26 cellular contexts compared by ENCODE assay signal in the genomic region with DNA sequence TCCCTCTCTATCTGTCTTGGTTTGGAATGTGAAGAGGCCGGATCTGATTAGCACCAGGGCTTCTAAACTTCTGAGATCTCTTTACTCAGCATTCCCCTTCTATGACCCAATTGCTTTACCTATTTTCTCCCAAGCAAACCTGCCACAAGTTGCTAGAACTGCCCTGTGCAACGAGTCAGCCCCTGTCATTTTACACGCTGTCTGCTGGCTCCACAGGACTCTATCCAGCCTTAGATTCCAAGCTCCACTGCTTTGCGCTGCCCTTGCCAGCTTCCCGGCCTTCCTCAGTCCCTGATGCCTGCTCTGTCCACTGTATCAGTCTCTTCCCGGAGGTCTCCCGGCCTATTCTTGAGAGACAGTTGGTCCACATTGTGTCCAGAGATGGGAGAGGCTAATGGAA. TPM values are rescaled to one million over a fixed set of nuclear protein-coding genes. Genes with fewer than 3 reads are reported as not detected.
DNase-seq lines count a peak whose midpoint lies in the region; ATAC-seq, FAIRE-seq and TF ChIP-seq lines count a peak whose summit lies in the region.
"Had no signal": no experiment of that assay in that cellular context is flagged by ENCODE, and none has a peak within 500 bp of the region (broad histone marks: within the 10 kb centered on the region; RNA-seq: fewer than 3 reads in every experiment).

No MANE protein-coding gene starts in this region.

- no peak overlapping the region for H3K56ac ChIP-seq in H1 (replicated peaks; ENCODE audit: insufficient read length, low read depth, low read length)

- H3K79me1 ChIP-seq in H1 (ENCODE audit: low read depth, low read length): no peaks in the 10 kb centered on the region

- no peak overlapping the region for H2BK5ac ChIP-seq in H1 (ENCODE audit: low read depth, low read length)

- no peak overlapping the region for H3K4ac ChIP-seq in H1 (replicated peaks; ENCODE audit: insufficient read length, low read depth, low read length)

- H3K4me1 ChIP-seq in SK-N-SH (ENCODE audit: control insufficient read depth in 1 of 2, insufficient read depth in 2 of 2, low read depth in 1 of 2, low read length in 1 of 2) (no peaks in the 10 kb centered on the region), Panc1 (ENCODE audit: control insufficient read depth, insufficient read depth, low read length) (no peaks in the 10 kb centered on the region), H1 (replicated peaks in 1 of 4; ENCODE audit: control insufficient read depth in 3 of 4, insufficient read depth in 4 of 4, low read length in 3 of 4) (no peaks in the 10 kb centered on the region), neuron (ENCODE audit: insufficient read depth, low read length) (no peaks in the 10 kb centered on the region), tibial nerve (no peaks in the 10 kb centered on the region)
- H3K4me1 ChIP-seq: HAP-1 had no signal

- H3K18ac ChIP-seq in H1 (ENCODE audit: extremely low read depth, low read length): no peak overlapping the region

- no peak overlapping the region for H3K14ac ChIP-seq in H1 (ENCODE audit: insufficient read length)

- WGBS in SK-N-SH (ENCODE audit: low lambda C conversion rate): 91% methylated on average over 7 of the region's 7 CpGs
- 92% methylated on average over 7 of the region's 7 CpGs; no CpG with 5 or more reads in 1 of the 2 experiments for WGBS in H1 (ENCODE audit: extremely low coverage in 1 of 2, insufficient coverage in 1 of 2, insufficient read length in 1 of 2, insufficient replicate concordance in 2 of 2, low coverage in 1 of 2, low lambda C conversion rate in 2 of 2, missing lambda C conversion rate in 1 of 2), 2 experiments
- 79 to 86% methylated on average over 7 of the region's 7 CpGs for WGBS in tibial nerve, 2 donors

- no peaks in the 10 kb centered on the region for H3K9me3 ChIP-seq in SK-N-SH
- no peaks in the 10 kb centered on the region for H3K9me3 ChIP-seq in Panc1 (ENCODE audit: control insufficient read depth, insufficient read depth, low read depth, low read length)
- H3K9me3 ChIP-seq in H1 (ENCODE audit: insufficient read depth in 2 of 2, low read depth in 1 of 2, low read length in 1 of 2): no peaks in the 10 kb centered on the region
- no peaks in the 10 kb centered on the region for H3K9me3 ChIP-seq in neuron (ENCODE audit: low read length)
- no peaks in the 10 kb centered on the region for H3K9me3 ChIP-seq in tibial nerve
- H3K9me3 ChIP-seq: BLaER1, HAP-1 had no signal

- no peaks in the 10 kb centered on the region for H3K9me2 ChIP-seq in SK-N-SH

- H3K4me2 ChIP-seq in SK-N-SH (no peak overlapping the region), H1 (ENCODE audit: insufficient read depth in 1 of 2, low read depth in 2 of 2, low read length in 2 of 2) (no peak overlapping the region)
- H3K4me2 ChIP-seq: BLaER1 had no signal

- no TSS peak for BruUV-seq in Panc1 (replicated peaks; lab: Mats Ljungman, UMichigan)

- in situ Hi-C loops in Panc1 (cut with HindIII; ENCODE audit: low pct_unique_long_range_greater_than_20kb, low sequenced_read_pairs): no loop called here

- no peaks in the 10 kb centered on the region for H3F3A ChIP-seq in SK-N-SH (replicated peaks; ENCODE audit: insufficient read depth)

- no peaks in the 10 kb centered on the region for H3K79me2 ChIP-seq in SK-N-SH (ENCODE audit: insufficient read depth)
- H3K79me2 ChIP-seq in H1 (ENCODE audit: control insufficient read depth in 1 of 2, insufficient read depth in 2 of 2, low read length in 2 of 2): no peaks in the 10 kb centered on the region

- no peak overlapping the region for H4K91ac ChIP-seq in H1 (replicated peaks; ENCODE audit: insufficient read length, low read length)

- no peak overlapping the region for H2BK120ac ChIP-seq in H1 (replicated peaks; ENCODE audit: low read depth, low read length)

- H3K23ac ChIP-seq in H1 (ENCODE audit: insufficient read length): no peak overlapping the region

- no peak overlapping the region for H4K5ac ChIP-seq in H1 (ENCODE audit: insufficient read length, low read depth, low read length)

- CTCF ChIA-PET in SK-N-SH (lab: Yijun Ruan, JAX) (interaction anchor here (0.7 kb wide), 1 partner anchor 9 kb away, joined by 3 read pairs; no protein-coding TSS in a partner anchor), Panc1 (lab: Charles Lee) (no interaction called here), H1 (lab: Charles Lee; ENCODE audit: partially characterized antibody) (interaction anchor here (0.7 to 2.8 kb wide), 2 partner anchors 9 to 15 kb away, joined by 4 to 8 read pairs; no protein-coding TSS in a partner anchor)

- H2AFZ ChIP-seq in SK-N-SH (ENCODE audit: low read depth): 0 out of 2 replicates have a peak overlapping the region, but pooled peaks have one; percentile 6
- no peak overlapping the region for H2AFZ ChIP-seq in H1 (ENCODE audit: low read length)
- peak overlapping the region; percentile 13 for H2AFZ ChIP-seq in neuron (ENCODE audit: low read depth, low read length)

- DNase-seq in SK-N-SH: no peak
- no peak for DNase-seq in Panc1 (ENCODE audit: low read depth, low spot score)
- DNase-seq in H1 (ENCODE audit: low read depth in 1 of 2, low spot score in 2 of 2): no peak
- no peak for DNase-seq in DMS 273 (lab: John Stamatoyannopoulos, UW; ENCODE audit: unreplicated experiment)
- DNase-seq in tibial nerve (ENCODE audit: low spot score in 2 of 2): no peak
- no peak for DNase-seq in stimulated activated CD4-positive, alpha-beta T cell treated with anti-CD3 and anti-CD28 coated beads, Interleukin-2, amount 100 ng/mL, for 48 hours
- DNase-seq: ACHN; CD8-positive, alpha-beta T cell; DMS153; Karpas-422; MV-4-11; NCI-H1105 treated with DMSO at 0.1 percent for 48 hours; NCI-H2029 treated with DMSO at 0.1 percent for 48 hours; NCI-H2171; NCI-H446; NCI-H526; OCI-M1; RPMI8226; SHP77 had no signal

- no peak overlapping the region for H2BK12ac ChIP-seq in H1 (ENCODE audit: low read depth, low read length)

- H3K27me3 ChIP-seq in SK-N-SH (ENCODE audit: insufficient read depth) (no peaks in the 10 kb centered on the region), Panc1 (ENCODE audit: control insufficient read depth, insufficient read depth, low read length) (no peaks in the 10 kb centered on the region), H1 (replicated peaks in 1 of 4; ENCODE audit: control insufficient read depth in 3 of 4, extremely low read depth in 1 of 4, insufficient read depth in 3 of 4, low read length in 3 of 4) (no peaks in the 10 kb centered on the region), neuron (ENCODE audit: insufficient read depth, low read length) (no peaks in the 10 kb centered on the region), tibial nerve (no peaks in the 10 kb centered on the region)
- H3K27me3 ChIP-seq: BLaER1 had no signal

- H4K8ac ChIP-seq in H1 (ENCODE audit: extremely low read depth, insufficient read depth, low read length): peak overlapping the region; percentile 35; the same call in 1 of the 2 replicates

- no peak overlapping the region for H2BK15ac ChIP-seq in H1 (ENCODE audit: low read length)

- FAIRE-seq in H1 (lab: Jason Lieb, UNC): no peak
- FAIRE-seq: GM12891 had no signal

- TF ChIP-seq RAD21 in SK-N-SH (IDR thresholded peaks at IDR 0.05; ENCODE audit: low read length) (no peak), H1 (IDR thresholded peaks at IDR 0.05 in 1 of 2, conservative IDR thresholded peaks at IDR 0.05 in 1 of 2; ENCODE audit: low read depth in 2 of 2, low read length in 2 of 2) (no peak)

- TF ChIP-seq POLR2A in H1 (IDR thresholded peaks at IDR 0.05; ENCODE audit: control extremely low read depth in 1 of 2, low read depth in 2 of 2, low read length in 2 of 2) (no peak), tibial nerve (IDR thresholded peaks at IDR 0.05) (no peak)

- TF ChIP-seq EP300 in SK-N-SH (IDR thresholded peaks at IDR 0.05; ENCODE audit: borderline replicate concordance in 1 of 2, low read depth in 1 of 2, low read length in 1 of 2): no peak
- TF ChIP-seq EP300 in H1 (IDR thresholded peaks at IDR 0.05; ENCODE audit: borderline replicate concordance in 1 of 2, low read depth in 2 of 2, low read length in 2 of 2): no peak
- no peak for TF ChIP-seq EP300 in tibial nerve (IDR thresholded peaks at IDR 0.05)

- no peak overlapping the region for H2AK5ac ChIP-seq in H1 (ENCODE audit: low read depth, low read length)

- no peaks in the 10 kb centered on the region for H4K20me1 ChIP-seq in SK-N-SH (ENCODE audit: insufficient read depth)
- H4K20me1 ChIP-seq in H1 (replicated peaks in 1 of 2; ENCODE audit: control insufficient read depth in 1 of 2, insufficient read depth in 2 of 2, low read length in 2 of 2): peaks cover 0 to 6% of the 10 kb centered on the region in 2 experiments
- H4K20me1 ChIP-seq: BLaER1 had no signal

- H2BK20ac ChIP-seq in H1 (ENCODE audit: low read length): no peak overlapping the region

- H3K9ac ChIP-seq in SK-N-SH (no peak overlapping the region), H1 (replicated peaks in 1 of 4; ENCODE audit: extremely low read depth in 1 of 4, low read depth in 3 of 4, low read length in 3 of 4) (no peak overlapping the region)
- H3K9ac ChIP-seq: BLaER1 had no signal

- H3K23me2 ChIP-seq in H1 (ENCODE audit: low read depth, low read length): peaks cover 7% of the 10 kb centered on the region; the same call in 1 of the 2 replicates

- TF ChIP-seq CTCF in SK-N-SH (IDR thresholded peaks at IDR 0.05) (no peak), Panc1 (IDR thresholded peaks at IDR 0.05) (no peak), H1 (IDR thresholded peaks at IDR 0.05; ENCODE audit: control extremely low read depth in 1 of 3, insufficient read depth in 1 of 3, low read depth in 1 of 3, low read length in 3 of 3) (no peak), tibial nerve (IDR thresholded peaks at IDR 0.05) (no peak)

- no peak overlapping the region for H3K27ac ChIP-seq in SK-N-SH (ENCODE audit: low read depth in 2 of 2, low read length in 1 of 2)
- H3K27ac ChIP-seq in Panc1 (ENCODE audit: low read length): no peak overlapping the region
- no peak overlapping the region for H3K27ac ChIP-seq in H1 (ENCODE audit: low read depth, low read length)
- no peak overlapping the region for H3K27ac ChIP-seq in tibial nerve
- H3K27ac ChIP-seq: 22Rv1, BLaER1, HL-60 had no signal

- H3K36me3 ChIP-seq in SK-N-SH (replicated peaks in 1 of 2; ENCODE audit: control insufficient read depth in 1 of 2, insufficient read depth in 2 of 2, low read length in 1 of 2) (no peaks in the 10 kb centered on the region), Panc1 (ENCODE audit: control insufficient read depth, insufficient read depth, low read length) (no peaks in the 10 kb centered on the region), H1 (ENCODE audit: control insufficient read depth in 2 of 4, insufficient read depth in 4 of 4, low read length in 3 of 4) (no peaks in the 10 kb centered on the region), neuron (ENCODE audit: insufficient read depth, low read length) (no peaks in the 10 kb centered on the region), tibial nerve (no peaks in the 10 kb centered on the region)
- H3K36me3 ChIP-seq: BLaER1, HAP-1 had no signal

- intact Hi-C loops in Panc1 (cut with micrococcal nuclease; ENCODE audit: unreplicated experiment): no loop called here

- POLR2A ChIA-PET in SK-N-SH (lab: Yijun Ruan, JAX) (no interaction called here), Panc1 (lab: Charles Lee) (interaction anchor here (0.5 kb wide), 1 partner anchor 117 kb away, joined by 3 read pairs; no protein-coding TSS in a partner anchor), H1 (lab: Charles Lee; ENCODE audit: partially characterized antibody) (interaction anchor here (1.4 kb wide), 1 partner anchor 9 kb away, joined by 4 read pairs; no protein-coding TSS in a partner anchor)

- H3K4me3 ChIP-seq in SK-N-SH (ENCODE audit: low read depth in 2 of 2, low read length in 1 of 2) (no peak overlapping the region), Panc1 (ENCODE audit: low read depth in 2 of 2, low read length in 2 of 2) (no peak overlapping the region), H1 (ENCODE audit: extremely low read depth in 1 of 4, insufficient read depth in 2 of 4, low read depth in 3 of 4, low read length in 4 of 4) (no peak overlapping the region), neuron (ENCODE audit: low read length) (no peak overlapping the region), tibial nerve (no peak overlapping the region)
- H3K4me3 ChIP-seq: BLaER1, HAP-1 had no signal

- no peak for ATAC-seq in SK-N-SH treated with all-trans-retinoic acid at 6 μM for 48 hours
- peak; percentile 49 for ATAC-seq in Panc1
- ATAC-seq: CD8-positive, alpha-beta T cell had no signal

RNA-seq across cellular contexts. Expression of gene CEP19, which starts 12.3 kb away (rescaled TPM):
- 2.6 and 3.0 TPM in 2 replicates for polyA plus RNA-seq in SK-N-SH (2012; rRNA removed)
- polyA plus RNA-seq in SK-N-SH (2012; cell fraction: cytosol; rRNA removed): 4.3 and 5.2 TPM in 2 replicates
- polyA plus RNA-seq in SK-N-SH (2012; cell fraction: nucleus; rRNA removed): 0.50 and 0.89 TPM in 2 replicates
- total RNA-seq in Panc1 (2021; ENCODE audit: unreplicated experiment): 7.1 TPM
- 4.5 TPM for polyA plus RNA-seq in Panc1 (2012; ENCODE audit: insufficient read length)
- total RNA-seq in H1 (2021; fragmentation: NEBNext Ultra II Directional; extraction: Animal tissue kit (Norgen Biotek cat#: 25700)): 1.3 and 1.6 TPM in 2 replicates
- 0.52 and 0.95 TPM in 2 replicates for polyA plus RNA-seq in H1 (2011; rRNA removed)
- polyA plus RNA-seq in H1 (2011; cell fraction: cytosol; rRNA removed): 1.4 TPM
- 0.83 TPM for polyA plus RNA-seq in H1 (2011; cell fraction: nucleus; rRNA removed)
- 1.3 to 1.6 TPM (median 1.4 TPM) in 4 replicates for polyA plus RNA-seq in H1 (2012, experiment 1 of 2)
- polyA plus RNA-seq in H1 (2012, experiment 2 of 2): 0.47 TPM
- 2.1 TPM for polyA plus RNA-seq in H1 (2013, experiment 1 of 2)
- polyA plus RNA-seq in H1 (2013, experiment 2 of 2): 1.8 TPM
- 0.34 and 0.38 TPM in 2 replicates for polyA minus RNA-seq in H1 (2011; rRNA and poly(A)+ RNA removed)
- 1.3 TPM for polyA minus RNA-seq in H1 (2011; cell fraction: cytosol; rRNA and poly(A)+ RNA removed)
- 1.2 TPM for polyA minus RNA-seq in H1 (2011; cell fraction: nucleus; rRNA and poly(A)+ RNA removed)
- total RNA-seq in tibial nerve: 1 to 10 TPM; 1.8 to 4.0 (median 3.2) TPM

RNA-seq across cellular contexts. Expression of gene PIGX, which starts 12.4 kb away (rescaled TPM):
- 15.5 and 20.6 TPM in 2 replicates for polyA plus RNA-seq in SK-N-SH (2012; rRNA removed)
- 27.4 and 31.1 TPM in 2 replicates for polyA plus RNA-seq in SK-N-SH (2012; cell fraction: cytosol; rRNA removed)
- 4.9 and 7.4 TPM in 2 replicates for polyA plus RNA-seq in SK-N-SH (2012; cell fraction: nucleus; rRNA removed)
- 85.7 TPM for total RNA-seq in Panc1 (2021; ENCODE audit: unreplicated experiment)
- polyA plus RNA-seq in Panc1 (2012; ENCODE audit: insufficient read length): 33.2 TPM
- 14.7 and 14.9 TPM in 2 replicates for total RNA-seq in H1 (2021; fragmentation: NEBNext Ultra II Directional; extraction: Animal tissue kit (Norgen Biotek cat#: 25700))
- polyA plus RNA-seq in H1 (2011; rRNA removed): 5.0 and 7.0 TPM in 2 replicates
- polyA plus RNA-seq in H1 (2011; cell fraction: cytosol; rRNA removed): 9.3 TPM
- polyA plus RNA-seq in H1 (2011; cell fraction: nucleus; rRNA removed): 4.3 TPM
- 8.6 to 10.9 TPM (median 9.9 TPM) in 4 replicates for polyA plus RNA-seq in H1 (2012, experiment 1 of 2)
- polyA plus RNA-seq in H1 (2012, experiment 2 of 2): 7.3 TPM
- polyA plus RNA-seq in H1 (2013, experiment 1 of 2): 15.0 TPM
- polyA plus RNA-seq in H1 (2013, experiment 2 of 2): 14.7 TPM
- polyA minus RNA-seq in H1 (2011; rRNA and poly(A)+ RNA removed): 9.8 and 10.0 TPM in 2 replicates
- polyA minus RNA-seq in H1 (2011; cell fraction: cytosol; rRNA and poly(A)+ RNA removed): 6.2 TPM
- polyA minus RNA-seq in H1 (2011; cell fraction: nucleus; rRNA and poly(A)+ RNA removed): 6.9 TPM
- total RNA-seq in tibial nerve: 10 to 100 TPM; 28.8 to 57.9 (median 33.7) TPM

RNA-seq across cellular contexts. Expression of gene PAK2, which starts 39.9 kb away (rescaled TPM):
- polyA plus RNA-seq in SK-N-SH (2012; rRNA removed) (27.9 and 28.8 TPM in 2 replicates), H1 (2011; rRNA removed) (8.5 and 13.1 TPM in 2 replicates)
- polyA plus RNA-seq in SK-N-SH (2012; cell fraction: cytosol; rRNA removed): 36.1 and 40.8 TPM in 2 replicates
- polyA plus RNA-seq in SK-N-SH (2012; cell fraction: nucleus; rRNA removed): 11.3 and 21.3 TPM in 2 replicates
- total RNA-seq in Panc1 (2021; ENCODE audit: unreplicated experiment) (185 TPM), tibial nerve (10 to 100 TPM; 43.3 to 75.6 (median 49.8) TPM)
- 115 TPM for polyA plus RNA-seq in Panc1 (2012; ENCODE audit: insufficient read length)
- total RNA-seq in H1 (2021; fragmentation: NEBNext Ultra II Directional; extraction: Animal tissue kit (Norgen Biotek cat#: 25700)): 60.5 and 62.8 TPM in 2 replicates
- polyA plus RNA-seq in H1 (2011; cell fraction: cytosol; rRNA removed): 16.2 TPM
- polyA plus RNA-seq in H1 (2011; cell fraction: nucleus; rRNA removed): 9.3 TPM
- 41.1 to 57.7 TPM (median 43.2 TPM) in 4 replicates for polyA plus RNA-seq in H1 (2012, experiment 1 of 2)
- 8.8 TPM for polyA plus RNA-seq in H1 (2012, experiment 2 of 2)
- polyA plus RNA-seq in H1 (2013, experiment 1 of 2): 25.1 TPM
- polyA plus RNA-seq in H1 (2013, experiment 2 of 2): 24.6 TPM
- polyA minus RNA-seq in H1 (2011; rRNA and poly(A)+ RNA removed): 61.8 and 103 TPM in 2 replicates
- 34.8 TPM for polyA minus RNA-seq in H1 (2011; cell fraction: cytosol; rRNA and poly(A)+ RNA removed)
- 39.8 TPM for polyA minus RNA-seq in H1 (2011; cell fraction: nucleus; rRNA and poly(A)+ RNA removed)
